14 cellular contexts compared by ENCODE assay signal in genomic region chr1:100164226-100164625, GRCh38. TPM values are rescaled to one million over a fixed set of nuclear protein-coding genes. Genes with fewer than 3 reads are reported as not detected.
DNase-seq lines count a peak whose midpoint lies in the region; ATAC-seq and TF ChIP-seq lines count a peak whose summit lies in the region.
"Had no signal": no experiment of that assay in that cellular context is flagged by ENCODE, and none has a peak within 500 bp of the region (broad histone marks: within the 10 kb centered on the region; RNA-seq: fewer than 3 reads in every experiment).

No MANE protein-coding gene starts in this region.

- H3K4me2 ChIP-seq in IMR-90 (ENCODE audit: low read depth, low read length) (no peak overlapping the region), trophoblast cell (ENCODE audit: low read length) (no peak overlapping the region)

- H3K9me3 Mint-ChIP-seq in stimulated activated effector memory CD8-positive, alpha-beta T cell treated with anti-CD3 and anti-CD28 coated beads, Interleukin-12 subunit alpha, Interleukin-12 subunit beta, amount 100 ng/mL, for 72 hours = no peaks in the 10 kb centered on the region

- H2BK15ac ChIP-seq in IMR-90 (ENCODE audit: low read depth, low read length) = no peak overlapping the region

- intact Hi-C loops in A673 (cut with micrococcal nuclease; ENCODE audit: unreplicated experiment) (no loop called here), IMR-90 (cut with micrococcal nuclease) (no loop called here)

- no peaks in the 10 kb centered on the region for H3K9me1 ChIP-seq in IMR-90 (ENCODE audit: insufficient read depth, low read length)

- H3K36me3 Mint-ChIP-seq in stimulated activated effector memory CD8-positive, alpha-beta T cell treated with anti-CD3 and anti-CD28 coated beads, Interleukin-12 subunit alpha, Interleukin-12 subunit beta, amount 100 ng/mL, for 72 hours = no peaks in the 10 kb centered on the region

- H3K9me3 ChIP-seq in A673 (ENCODE audit: low read depth, low read length, poor library complexity, severe bottlenecking) (no peaks in the 10 kb centered on the region), IMR-90 (ENCODE audit: control insufficient read depth, insufficient read depth, low read length) (no peaks in the 10 kb centered on the region), ectodermal cell (ENCODE audit: control insufficient read depth, low read length) (no peaks in the 10 kb centered on the region), mesodermal cell (ENCODE audit: control insufficient read depth, low read length) (no peaks in the 10 kb centered on the region), trophoblast cell (ENCODE audit: insufficient read depth, low read depth, low read length) (no peaks in the 10 kb centered on the region)

- H3K4me1 Mint-ChIP-seq in stimulated activated effector memory CD8-positive, alpha-beta T cell treated with anti-CD3 and anti-CD28 coated beads, Interleukin-12 subunit alpha, Interleukin-12 subunit beta, amount 100 ng/mL, for 72 hours = no peaks in the 10 kb centered on the region

- TF ChIP-seq RAD21 in IMR-90 (IDR thresholded peaks at IDR 0.05; ENCODE audit: low read length) = no peak

- no peaks in the 10 kb centered on the region for H3K27me3 ChIP-seq in A673 (replicated peaks; ENCODE audit: insufficient read depth, low read depth, low read length, poor library complexity)
- no peaks in the 10 kb centered on the region for H3K27me3 ChIP-seq in IMR-90 (ENCODE audit: control insufficient read depth, insufficient read depth, low read length)
- no peaks in the 10 kb centered on the region for H3K27me3 ChIP-seq in ectodermal cell (ENCODE audit: control insufficient read depth, insufficient read depth, low read length, poor library complexity, severe bottlenecking)
- H3K27me3 ChIP-seq in trophoblast cell (ENCODE audit: insufficient read depth, low read length) = no peaks in the 10 kb centered on the region

- peak; percentile 74 for ATAC-seq in IMR-90 (ENCODE audit: low read depth)
- ATAC-seq in stimulated activated effector memory CD8-positive, alpha-beta T cell treated with anti-CD3 and anti-CD28 coated beads, Interleukin-12 subunit alpha, Interleukin-12 subunit beta, amount 100 ng/mL, for 72 hours = no peak

- H3K27ac ChIP-seq in A673 (ENCODE audit: low read depth, low read length, poor library complexity, severe bottlenecking) (no peak overlapping the region), IMR-90 (ENCODE audit: insufficient read depth, low read length) (no peak overlapping the region), ectodermal cell (ENCODE audit: insufficient read depth, low read depth, low read length, poor library complexity, severe bottlenecking) (peak overlapping the region; percentile 41), mesodermal cell (ENCODE audit: low read depth, low read length, severe bottlenecking) (peak overlapping the region; percentile 0), trophoblast cell (ENCODE audit: low read depth, low read length) (no peak overlapping the region)

- no peak overlapping the region for H2BK20ac ChIP-seq in IMR-90 (ENCODE audit: low read depth, low read length)

- no peak overlapping the region for H3K9ac ChIP-seq in IMR-90 (ENCODE audit: low read depth, low read length)
- no peak overlapping the region for H3K9ac ChIP-seq in trophoblast cell (ENCODE audit: low read length)

- H3K14ac ChIP-seq in IMR-90 (replicated peaks; ENCODE audit: low read depth, low read length) = no peak overlapping the region
- no peak overlapping the region for H3K14ac ChIP-seq in trophoblast cell (ENCODE audit: low read length)

- DNase-seq in A673 (ENCODE audit: low spot score) (peak; percentile 81), IMR-90 (peak; percentile 67), activated gamma-delta T cell (lab: John Stamatoyannopoulos, UW) (no peak), T1000 (lab: John Stamatoyannopoulos, UW) (no peak), trophoblast cell (no peak)
- DNase-seq in stimulated activated effector memory CD8-positive, alpha-beta T cell treated with anti-CD3 and anti-CD28 coated beads, Interleukin-12 subunit alpha, Interleukin-12 subunit beta, amount 100 ng/mL, for 72 hours (ENCODE audit: low spot score in 2 of 2) = no peak
- DNase-seq: activated CD4-positive, alpha-beta T cell treated with anti-CD3 and anti-CD28 coated beads for 4 hours; activated T-cell treated with anti-CD3 and anti-CD28 coated beads, Interleukin-2, amount 50 U/mL, for 48 hours; DND-41; stimulated activated CD4-positive, alpha-beta T cell treated with anti-CD3 and anti-CD28 coated beads, Interleukin-12 subunit alpha, Interleukin-12 subunit beta, amount 100 ng/mL, for 4 hours; SW 1271 had no signal

- no peak overlapping the region for H3K27ac Mint-ChIP-seq in stimulated activated effector memory CD8-positive, alpha-beta T cell treated with anti-CD3 and anti-CD28 coated beads, Interleukin-12 subunit alpha, Interleukin-12 subunit beta, amount 100 ng/mL, for 72 hours

- H2AFZ ChIP-seq in IMR-90 (replicated peaks; ENCODE audit: low read length, poor library complexity) = no peak overlapping the region
- H2AFZ ChIP-seq in trophoblast cell (ENCODE audit: insufficient read depth, low read length, poor library complexity) = no peak overlapping the region

- H2AK5ac ChIP-seq in IMR-90 (ENCODE audit: low read depth, low read length) (no peak overlapping the region), trophoblast cell (ENCODE audit: low read length) (no peak overlapping the region)

- no peaks in the 10 kb centered on the region for H3K79me2 ChIP-seq in trophoblast cell (ENCODE audit: control insufficient read depth, insufficient read depth, low read length, poor library complexity)

- dilution Hi-C loops in IMR-90 (cut with HindIII; ENCODE audit: low sequenced_read_pairs, unreplicated experiment) = no loop called here

- H4K91ac ChIP-seq in IMR-90 (ENCODE audit: insufficient read depth, low read depth, low read length) (no peak overlapping the region), trophoblast cell (ENCODE audit: low read depth, low read length) (no peak overlapping the region)

- no peak overlapping the region for H3K4me3 Mint-ChIP-seq in stimulated activated effector memory CD8-positive, alpha-beta T cell treated with anti-CD3 and anti-CD28 coated beads, Interleukin-12 subunit alpha, Interleukin-12 subunit beta, amount 100 ng/mL, for 72 hours

- H3K4me1 ChIP-seq in A673 (ENCODE audit: insufficient read depth, low read length, poor library complexity, severe bottlenecking) (no peaks in the 10 kb centered on the region), IMR-90 (ENCODE audit: control insufficient read depth, insufficient read depth, low read length) (no peaks in the 10 kb centered on the region), ectodermal cell (ENCODE audit: control insufficient read depth, insufficient read depth, low read length) (no peaks in the 10 kb centered on the region), mesodermal cell (ENCODE audit: control insufficient read depth, insufficient read depth, low read length, poor library complexity, severe bottlenecking) (no peaks in the 10 kb centered on the region), trophoblast cell (ENCODE audit: control insufficient read depth in 1 of 2, insufficient read depth in 2 of 2, low read length in 2 of 2) (no peaks in the 10 kb centered on the region)

- BruUV-seq in A673 (replicated peaks; lab: Mats Ljungman, UMichigan) (no TSS peak), IMR-90 (replicated peaks; lab: Mats Ljungman, UMichigan) (no TSS peak)

- no peaks in the 10 kb centered on the region for H3K79me1 ChIP-seq in IMR-90 (ENCODE audit: low read depth in 1 of 2, low read length in 2 of 2)
- no peaks in the 10 kb centered on the region for H3K79me1 ChIP-seq in trophoblast cell (ENCODE audit: low read length)

- CTCF ChIA-PET in A673 (lab: Charles Lee) (interaction anchor here (0.6 kb wide), 1 partner anchor 138 kb away, joined by 7 read pairs; no protein-coding TSS in a partner anchor), IMR-90 (lab: Yijun Ruan, JAX) (no interaction called here)

- H3K56ac ChIP-seq in IMR-90 (ENCODE audit: extremely low read depth, insufficient read depth, low read length) = no peak overlapping the region

- POLR2A ChIA-PET in A673 (lab: Charles Lee; ENCODE audit: low non-redundant PET) = interaction anchor here (0.6 kb wide), 1 partner anchor 196 kb away, joined by 9 read pairs; no protein-coding TSS in a partner anchor
- POLR2A ChIA-PET in IMR-90 (lab: Charles Lee; ENCODE audit: unreplicated experiment) = no interaction called here

- TF ChIP-seq CTCF in A673 (conservative IDR thresholded peaks at IDR 0.05; ENCODE audit: low read depth, low read length) (no peak), IMR-90 (conservative IDR thresholded peaks at IDR 0.05; ENCODE audit: low read depth, low read length) (no peak)

- no peak overlapping the region for H4K8ac ChIP-seq in IMR-90 (ENCODE audit: low read depth in 2 of 2, low read length in 2 of 2)
- H4K8ac ChIP-seq in trophoblast cell (ENCODE audit: low read depth, low read length) = no peak overlapping the region

- H2BK12ac ChIP-seq in trophoblast cell (ENCODE audit: low read length) = no peak overlapping the region

- 29% methylated on average over 1 of the region's 2 CpGs; no CpG with 5 or more reads in 1 of the 2 experiments for WGBS in IMR-90 (ENCODE audit: extremely low coverage in 2 of 2, insufficient read length in 1 of 2), 2 experiments
- 53 to 62% methylated on average over 2 of the region's 2 CpGs for WGBS in ectodermal cell, 2 experiments
- 57 to 92% methylated on average over 1 of the region's 2 CpGs for WGBS in mesodermal cell (ENCODE audit: insufficient coverage in 2 of 2), 2 experiments
- no CpG with 5 or more reads among the region's 2 CpGs for WGBS in trophoblast cell (ENCODE audit: extremely low coverage, insufficient coverage, insufficient read length)

- no peak overlapping the region for H2AK9ac ChIP-seq in IMR-90 (replicated peaks; ENCODE audit: low read depth, low read length, poor library complexity)

- no peak for TF ChIP-seq POLR2A in IMR-90 (IDR thresholded peaks at IDR 0.05; ENCODE audit: low read depth, low read length)

- no peak overlapping the region for H3K23ac ChIP-seq in IMR-90 (ENCODE audit: low read depth, low read length)
- H3K23ac ChIP-seq in trophoblast cell (ENCODE audit: low read length) = no peak overlapping the region

- H2BK5ac ChIP-seq in IMR-90 (ENCODE audit: low read depth, low read length, poor library complexity, severe bottlenecking) = no peak overlapping the region
- no peak overlapping the region for H2BK5ac ChIP-seq in trophoblast cell (ENCODE audit: low read depth, low read length, poor library complexity)

- H3K18ac ChIP-seq in IMR-90 (ENCODE audit: low read depth, low read length) (no peak overlapping the region), trophoblast cell (ENCODE audit: low read length) (no peak overlapping the region)

- H3K4ac ChIP-seq in IMR-90 (ENCODE audit: low read depth, low read length) (no peak overlapping the region), trophoblast cell (ENCODE audit: low read depth, low read length) (no peak overlapping the region)

- H4K20me1 ChIP-seq in IMR-90 (ENCODE audit: insufficient read depth, low read length) = no peaks in the 10 kb centered on the region

- H3K36me3 ChIP-seq in A673 (ENCODE audit: insufficient read depth, low read length, poor library complexity, severe bottlenecking) (no peaks in the 10 kb centered on the region), IMR-90 (ENCODE audit: control insufficient read depth, insufficient read depth, low read length) (no peaks in the 10 kb centered on the region), ectodermal cell (ENCODE audit: control insufficient read depth, insufficient read depth, low read length) (no peaks in the 10 kb centered on the region), mesodermal cell (ENCODE audit: control insufficient read depth, insufficient read depth, low read length) (no peaks in the 10 kb centered on the region), trophoblast cell (ENCODE audit: control insufficient read depth in 1 of 2, insufficient read depth in 2 of 2, low read length in 2 of 2) (peaks cover 0 to 2% of the 10 kb centered on the region in 2 experiments)

- in situ Hi-C loops in IMR-90 (cut with MboI; ENCODE audit: low sequenced_read_pairs) = no loop called here

- H4K12ac ChIP-seq in trophoblast cell (ENCODE audit: low read depth, low read length) = no peak overlapping the region

- H4K5ac ChIP-seq in IMR-90 (ENCODE audit: low read depth, low read length) = no peak overlapping the region

- H2BK120ac ChIP-seq in IMR-90 (ENCODE audit: low read depth, low read length) (no peak overlapping the region), trophoblast cell (ENCODE audit: insufficient read depth, low read length, poor library complexity) (no peak overlapping the region)

- no peak overlapping the region for H3K4me3 ChIP-seq in A673 (ENCODE audit: low read depth, low read length, poor library complexity, severe bottlenecking)
- no peak overlapping the region for H3K4me3 ChIP-seq in IMR-90 (ENCODE audit: insufficient read depth, low read depth, low read length)
- H3K4me3 ChIP-seq in ectodermal cell (ENCODE audit: insufficient read depth, low read depth, low read length) = no peak overlapping the region
- H3K4me3 ChIP-seq in mesodermal cell (ENCODE audit: extremely low read depth, insufficient read depth, low read length, poor library complexity, severe bottlenecking) = no peak overlapping the region
- H3K4me3 ChIP-seq in trophoblast cell (ENCODE audit: low read depth, low read length) = no peak overlapping the region

RNA-seq across cellular contexts. Expression of gene LRRC39, which starts 13.8 kb away (rescaled TPM):
- total RNA-seq in A673 (2021) (0.67 and 0.81 TPM in 2 replicates), IMR-90 (2012; rRNA removed) (0.36 and 0.56 TPM in 2 replicates)
- polyA plus RNA-seq in IMR-90 (2012; rRNA removed) = 0.16 and 0.48 TPM in 2 replicates
- polyA plus RNA-seq in IMR-90 (2012; cell fraction: cytosol; rRNA removed) = not detected in 2 replicates
- 0.34 and 4.7 TPM in 2 replicates for polyA plus RNA-seq in IMR-90 (2012; cell fraction: nucleus; rRNA removed; ENCODE audit: low replicate concordance)
- 0.98 TPM for polyA plus RNA-seq in ectodermal cell (2013, experiment 1 of 4)
- polyA plus RNA-seq in ectodermal cell (2013, experiment 2 of 4) = 1.1 TPM
- 0.37 TPM for polyA plus RNA-seq in ectodermal cell (2013, experiment 3 of 4)
- polyA plus RNA-seq in ectodermal cell (2013, experiment 4 of 4) = 0.57 TPM
- 1.9 TPM for polyA plus RNA-seq in mesodermal cell (2013, experiment 1 of 2)
- polyA plus RNA-seq in mesodermal cell (2013, experiment 2 of 2) = 1.8 TPM
- polyA plus RNA-seq in trophoblast cell (2013) = 0.42 and 0.46 TPM in 2 replicates
- total RNA-seq: HT1080 had no signal

RNA-seq across cellular contexts. Expression of gene TRMT13, which starts 31.3 kb away (rescaled TPM):
- total RNA-seq in A673 (2021) (19.0 and 23.3 TPM in 2 replicates), IMR-90 (2012; rRNA removed) (5.2 and 12.8 TPM in 2 replicates)
- polyA plus RNA-seq in IMR-90 (2012; rRNA removed) = 5.5 and 7.7 TPM in 2 replicates
- polyA plus RNA-seq in IMR-90 (2012; cell fraction: cytosol; rRNA removed) = 0.32 and 0.61 TPM in 2 replicates
- 1.3 and 18.6 TPM in 2 replicates for polyA plus RNA-seq in IMR-90 (2012; cell fraction: nucleus; rRNA removed; ENCODE audit: low replicate concordance)
- polyA plus RNA-seq in ectodermal cell (2013, experiment 1 of 4) = 20.4 TPM
- 24.8 TPM for polyA plus RNA-seq in ectodermal cell (2013, experiment 2 of 4)
- 18.0 TPM for polyA plus RNA-seq in ectodermal cell (2013, experiment 3 of 4)
- polyA plus RNA-seq in ectodermal cell (2013, experiment 4 of 4) = 18.8 TPM
- 10.2 TPM for polyA plus RNA-seq in mesodermal cell (2013, experiment 1 of 2)
- 9.5 TPM for polyA plus RNA-seq in mesodermal cell (2013, experiment 2 of 2)
- 6.4 and 7.5 TPM in 2 replicates for polyA plus RNA-seq in trophoblast cell (2013)

RNA-seq across cellular contexts. Expression of gene SASS6, which starts 31.5 kb away (rescaled TPM):
- 15.1 and 16.8 TPM in 2 replicates for total RNA-seq in A673 (2021)
- total RNA-seq in IMR-90 (2012; rRNA removed) = 2.7 and 5.0 TPM in 2 replicates
- 0.69 and 1.1 TPM in 2 replicates for polyA plus RNA-seq in IMR-90 (2012; rRNA removed)
- polyA plus RNA-seq in IMR-90 (2012; cell fraction: cytosol; rRNA removed) = 0.05 and 0.06 TPM in 2 replicates
- 0.09 and 0.83 TPM in 2 replicates for polyA plus RNA-seq in IMR-90 (2012; cell fraction: nucleus; rRNA removed; ENCODE audit: low replicate concordance)
- polyA plus RNA-seq in ectodermal cell (2013, experiment 1 of 4) = 12.5 TPM
- 14.6 TPM for polyA plus RNA-seq in ectodermal cell (2013, experiment 2 of 4)
- 12.3 TPM for polyA plus RNA-seq in ectodermal cell (2013, experiment 3 of 4)
- polyA plus RNA-seq in ectodermal cell (2013, experiment 4 of 4) = 11.4 TPM
- 5.9 TPM for polyA plus RNA-seq in mesodermal cell (2013, experiment 1 of 2)
- 7.0 TPM for polyA plus RNA-seq in mesodermal cell (2013, experiment 2 of 2)
- 7.6 and 7.7 TPM in 2 replicates for polyA plus RNA-seq in trophoblast cell (2013)

Comparison
In these comparisons a context has a peak if more than half of its experiments do, and no peak if none do; other contexts are left out.
1. DNase-seq: peak in A673 (single experiment) and IMR-90 (single experiment); none in activated gamma-delta T cell (single experiment), T1000 (single experiment), stimulated activated effector memory CD8-positive, alpha-beta T cell treated with anti-CD3 and anti-CD28 coated beads, Interleukin-12 subunit alpha, Interleukin-12 subunit beta, amount 100 ng/mL, for 72 hours (0 of 2) and trophoblast cell (0 of 2).
2. H3K27ac ChIP-seq: peak in ectodermal cell (single experiment) and mesodermal cell (single experiment); none in A673 (single experiment), IMR-90 (single experiment) and trophoblast cell (single experiment).